14 cellular contexts compared by ENCODE assay signal in the genomic region with DNA sequence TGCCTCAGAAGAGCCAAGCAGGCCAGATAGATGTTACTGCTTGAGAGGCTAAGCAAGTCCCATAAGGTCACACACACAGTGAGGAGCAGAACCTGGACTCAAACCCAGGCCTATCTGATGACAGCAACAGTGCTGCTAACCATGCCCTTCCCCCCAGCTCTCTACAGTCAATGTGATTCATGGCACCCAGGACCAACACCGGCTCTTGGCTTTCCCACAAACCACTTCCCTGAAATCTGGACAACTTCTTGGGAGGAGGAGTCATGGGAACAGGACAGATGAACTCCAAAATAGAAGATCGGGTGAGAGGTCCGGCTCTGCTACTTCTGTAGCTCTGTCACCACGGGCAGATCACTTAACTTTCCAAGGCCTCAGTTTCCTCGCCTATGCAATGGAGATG. TPM values are rescaled to one million over a fixed set of nuclear protein-coding genes. Genes with fewer than 3 reads are reported as not detected.
DNase-seq lines count a peak whose midpoint lies in the region; ATAC-seq, FAIRE-seq and TF ChIP-seq lines count a peak whose summit lies in the region.
"Had no signal": no experiment of that assay in that cellular context is flagged by ENCODE, and none has a peak within 500 bp of the region (broad histone marks: within the 10 kb centered on the region; RNA-seq: fewer than 3 reads in every experiment).

No MANE protein-coding gene starts in this region.

- H3K9me3 ChIP-seq in iPS-15b (ENCODE audit: control insufficient read depth, insufficient read depth, low read length) (no peaks in the 10 kb centered on the region), suprapubic skin (no peaks in the 10 kb centered on the region)
- H3K9me3 ChIP-seq: upper lobe of right lung had no signal

- no peak for DNase-seq in activated T-cell treated with anti-CD3 and anti-CD28 coated beads, Interleukin-2, amount 50 U/mL, for 4 hours
- DNase-seq in activated T-cell treated with anti-CD3 and anti-CD28 coated beads for 4 hours, result no peak
- no peak for DNase-seq in activated CD8-positive, alpha-beta T cell treated with anti-CD3 and anti-CD28 coated beads for 36 hours
- DNase-seq in suprapubic skin (ENCODE audit: low spot score in 2 of 2), result no peak
- no peak for DNase-seq in SW 1271 (lab: John Stamatoyannopoulos, UW)
- DNase-seq in D721Med (ENCODE audit: insufficient read length, low spot score), result no peak
- DNase-seq: amniotic stem cell, GDM1, SIG-M5 had no signal

- H3K4me1 Mint-ChIP-seq in activated T-cell treated with anti-CD3 and anti-CD28 coated beads, Interleukin-2, amount 50 U/mL, for 4 hours (ENCODE audit: low read depth), result peaks cover 53% of the 10 kb centered on the region
- H3K4me1 Mint-ChIP-seq in activated CD8-positive, alpha-beta T cell treated with anti-CD3 and anti-CD28 coated beads for 36 hours (ENCODE audit: low read depth), result peaks cover 40% of the 10 kb centered on the region

- intact Hi-C loops in activated CD8-positive, alpha-beta T cell treated with anti-CD3 and anti-CD28 coated beads for 36 hours (cut with micrococcal nuclease), result loop anchor here (10.0 kb wide), 1 partner anchor 112 kb away; no protein-coding TSS in a partner anchor

- POLR2A ChIA-PET in activated CD8-positive, alpha-beta T cell treated with anti-CD3 and anti-CD28 coated beads for 36 hours (lab: Charles Lee), result no interaction called here

- H3K27ac ChIP-seq in suprapubic skin, result peak overlapping the region; percentile 19
- H3K27ac ChIP-seq: upper lobe of right lung had no signal

- H3K4me3 ChIP-seq in iPS-15b (ENCODE audit: low read depth, low read length) (peak overlapping the region; percentile 71), suprapubic skin (no peak overlapping the region)

- peaks cover 8% of the 10 kb centered on the region for H3K4me1 ChIP-seq in iPS-15b (ENCODE audit: control insufficient read depth, insufficient read depth, low read length)
- peaks cover 34% of the 10 kb centered on the region for H3K4me1 ChIP-seq in suprapubic skin

- WGBS in suprapubic skin, result 82% methylated on average over 5 of the region's 5 CpGs

- no peaks in the 10 kb centered on the region for H3K36me3 ChIP-seq in iPS-15b (ENCODE audit: control insufficient read depth, insufficient read depth, low read length)
- no peaks in the 10 kb centered on the region for H3K36me3 ChIP-seq in suprapubic skin
- H3K36me3 ChIP-seq: upper lobe of right lung had no signal

- H3K9me3 Mint-ChIP-seq in activated T-cell treated with anti-CD3 and anti-CD28 coated beads, Interleukin-2, amount 50 U/mL, for 4 hours, result no peaks in the 10 kb centered on the region
- H3K9me3 Mint-ChIP-seq in activated CD8-positive, alpha-beta T cell treated with anti-CD3 and anti-CD28 coated beads for 36 hours, result no peaks in the 10 kb centered on the region

- peaks cover 53% of the 10 kb centered on the region for H3K27me3 ChIP-seq in iPS-15b (ENCODE audit: control insufficient read depth, insufficient read depth, low read length)
- peaks cover 28% of the 10 kb centered on the region for H3K27me3 ChIP-seq in suprapubic skin

- peak overlapping the region; percentile 92 for H3K4me3 Mint-ChIP-seq in activated T-cell treated with anti-CD3 and anti-CD28 coated beads, Interleukin-2, amount 50 U/mL, for 4 hours
- H3K4me3 Mint-ChIP-seq in activated CD8-positive, alpha-beta T cell treated with anti-CD3 and anti-CD28 coated beads for 36 hours, result peak overlapping the region; percentile 72

- H3K9ac ChIP-seq in iPS-15b (ENCODE audit: low read depth, low read length), result no peak overlapping the region

- no peak for FAIRE-seq in D721Med (lab: Jason Lieb, UNC)

- no peaks in the 10 kb centered on the region for H3K36me3 Mint-ChIP-seq in activated T-cell treated with anti-CD3 and anti-CD28 coated beads, Interleukin-2, amount 50 U/mL, for 4 hours (ENCODE audit: insufficient read depth)
- H3K36me3 Mint-ChIP-seq in activated CD8-positive, alpha-beta T cell treated with anti-CD3 and anti-CD28 coated beads for 36 hours (ENCODE audit: low read depth), result peaks cover 2% of the 10 kb centered on the region

- TF ChIP-seq CTCF in activated CD8-positive, alpha-beta T cell treated with anti-CD3 and anti-CD28 coated beads for 36 hours (IDR thresholded peaks at IDR 0.05), result no peak
- TF ChIP-seq CTCF in suprapubic skin (IDR thresholded peaks at IDR 0.05) (no peak), D721Med (IDR thresholded peaks at IDR 0.05; ENCODE audit: insufficient read depth, missing control alignments) (no peak)

- H3K27me3 Mint-ChIP-seq in activated T-cell treated with anti-CD3 and anti-CD28 coated beads, Interleukin-2, amount 50 U/mL, for 4 hours (ENCODE audit: low read depth), result peaks cover 26% of the 10 kb centered on the region
- H3K27me3 Mint-ChIP-seq in activated CD8-positive, alpha-beta T cell treated with anti-CD3 and anti-CD28 coated beads for 36 hours, result peaks cover 28% of the 10 kb centered on the region

- TF ChIP-seq EP300 in suprapubic skin (IDR thresholded peaks at IDR 0.05), result no peak

- CTCF ChIA-PET in activated CD8-positive, alpha-beta T cell treated with anti-CD3 and anti-CD28 coated beads for 36 hours (lab: Charles Lee), result no interaction called here

- TF ChIP-seq POLR2A in suprapubic skin (IDR thresholded peaks at IDR 0.05), result no peak

- H3K27ac Mint-ChIP-seq in activated CD8-positive, alpha-beta T cell treated with anti-CD3 and anti-CD28 coated beads for 36 hours, result no peak overlapping the region

- ATAC-seq in activated T-cell treated with anti-CD3 and anti-CD28 coated beads, Interleukin-2, amount 50 U/mL, for 4 hours, result no peak
- no peak for ATAC-seq in activated CD8-positive, alpha-beta T cell treated with anti-CD3 and anti-CD28 coated beads for 36 hours
- no peak for ATAC-seq in HG02970 (IDR thresholded peaks at IDR 0.05; ENCODE audit: low FRiP score, unreplicated experiment)

RNA-seq across cellular contexts. Expression of a gene that starts 0.7 kb away (rescaled TPM):
- total RNA-seq in activated T-cell treated with anti-CD3 and anti-CD28 coated beads, Interleukin-2, amount 50 U/mL, for 4 hours, result under 1 TPM; 0.18 to 0.32 (median 0.30) TPM
- total RNA-seq in activated CD8-positive, alpha-beta T cell treated with anti-CD3 and anti-CD28 coated beads for 36 hours, result under 1 TPM; 0.13 to 0.43 TPM
- 1 to 10 TPM in 2 of 4 donors, under 1 TPM in 2; 0.23 to 2.0 (median 1.1) TPM for total RNA-seq in suprapubic skin
- total RNA-seq: kidney epithelial cell, NCI-H460 had no signal

RNA-seq across cellular contexts. Expression of a gene that starts 47.3 kb away (rescaled TPM):
- 10 to 100 TPM; 17.3 to 21.5 (median 17.6) TPM for total RNA-seq in activated T-cell treated with anti-CD3 and anti-CD28 coated beads, Interleukin-2, amount 50 U/mL, for 4 hours
- 10 to 100 TPM; 19.5 to 19.9 TPM for total RNA-seq in activated CD8-positive, alpha-beta T cell treated with anti-CD3 and anti-CD28 coated beads for 36 hours
- 1 to 10 TPM in 1 of 4 donors, under 1 TPM in 3; 0.49 to 1.0 (median 0.68) TPM for total RNA-seq in suprapubic skin

Comparison
In these comparisons a context has a peak if more than half of its experiments do, and no peak if none do; other contexts are left out.
1. RNA of a gene that starts 47.3 kb away (total RNA-seq): 19.5 to 19.9 TPM in activated CD8-positive, alpha-beta T cell treated with anti-CD3 and anti-CD28 coated beads for 36 hours and 17.3 to 21.5 TPM in activated T-cell treated with anti-CD3 and anti-CD28 coated beads, Interleukin-2, amount 50 U/mL, for 4 hours; 0.49 to 1.0 TPM in suprapubic skin; every median in the first group is over 4 times any median in the second.